1 cellular context compared by ENCODE assay signal in genomic region chr15:45548753-45549520, GRCh38.
A peak's percentile ranks its signal among the peaks of the same experiment; 100 is the strongest.
TF ChIP-seq lines count a peak whose summit lies in the region.

No MANE protein-coding gene starts in this region.

TF ChIP-seq in K562, 482 proteins besides CTCF, POLR2A, EP300 and RAD21 (continued from another document and continues in another):
- TF ChIP-seq FOXO4 (CRISPR knock-in tag; IDR thresholded peaks at IDR 0.05) (no peak), MAX (CRISPR knock-in tag; IDR thresholded peaks at IDR 0.05) (peak; percentile 83), ZNF3 (CRISPR knock-in tag; IDR thresholded peaks at IDR 0.05) (no peak), SAP30 (IDR thresholded peaks at IDR 0.05; ENCODE audit: borderline replicate concordance, insufficient read depth, low read depth, low read length, poor library complexity, severe bottlenecking) (no peak), ZNF217 (CRISPR knock-in tag; IDR thresholded peaks at IDR 0.05) (no peak), C11orf30 (IDR thresholded peaks at IDR 0.05; ENCODE audit: low read depth) (no peak), CREB3 (tag; conservative IDR thresholded peaks at IDR 0.05; ENCODE audit: low read depth) (peak; percentile 91), ARHGAP35 (IDR thresholded peaks at IDR 0.05; ENCODE audit: partially characterized antibody) (no peak), CBX5 (IDR thresholded peaks at IDR 0.05; ENCODE audit: borderline replicate concordance, low read depth) (no peak), PTBP1 (IDR thresholded peaks at IDR 0.05; ENCODE audit: low read depth, low read length) (no peak), ZNF449 (CRISPR knock-in tag; IDR thresholded peaks at IDR 0.05) (no peak), MEIS2 (IDR thresholded peaks at IDR 0.05; ENCODE audit: partially characterized antibody) (no peak), ZNF263 (CRISPR knock-in tag; IDR thresholded peaks at IDR 0.05; ENCODE audit: borderline replicate concordance) (no peak), ZNF717 (CRISPR knock-in tag; IDR thresholded peaks at IDR 0.05) (no peak), RBM25 (IDR thresholded peaks at IDR 0.05; ENCODE audit: low read depth, low read length, severe bottlenecking) (no peak), ZNF639 (CRISPR knock-in tag; conservative IDR thresholded peaks at IDR 0.05 in 1 of 2, IDR thresholded peaks at IDR 0.05 in 1 of 2) (peak in 1 of 2 experiments; percentile 83; a peak in 2 of 4 replicates), EP400 (IDR thresholded peaks at IDR 0.05) (peak; percentile 93), HCFC1 (IDR thresholded peaks at IDR 0.05; ENCODE audit: low read depth, low read length) (peak; percentile 46; the same call in 1 of the 2 replicates), RFX1 (IDR thresholded peaks at IDR 0.05) (no peak), TBL1XR1 (IDR thresholded peaks at IDR 0.05; ENCODE audit: low read length in 2 of 2) (0 out of 4 replicates have a peak, but pooled peaks of 1 of the 2 experiments have one; percentile 7), NFIC (IDR thresholded peaks at IDR 0.05) (no peak), ZNF592 (IDR thresholded peaks at IDR 0.05) (peak; percentile 80), ZNF699 (CRISPR knock-in tag; IDR thresholded peaks at IDR 0.05; ENCODE audit: insufficient replicate concordance) (no peak), SPI1 (IDR thresholded peaks at IDR 0.05; ENCODE audit: borderline replicate concordance, low read depth, low read length) (no peak), TAF7 (tag; IDR thresholded peaks at IDR 0.05) (peak; percentile 54; the same call in 1 of the 2 replicates), ZNF174 (CRISPR knock-in tag; IDR thresholded peaks at IDR 0.05) (no peak), PHTF2 (CRISPR knock-in tag; IDR thresholded peaks at IDR 0.05) (no peak), HNRNPLL (IDR thresholded peaks at IDR 0.05; ENCODE audit: low read depth, low read length, poor library complexity, severe bottlenecking) (no peak), FOXJ2 (tag; IDR thresholded peaks at IDR 0.05) (no peak), HOXB6 (CRISPR knock-in tag; IDR thresholded peaks at IDR 0.05; ENCODE audit: borderline replicate concordance) (no peak), TFAP4 (CRISPR knock-in tag; IDR thresholded peaks at IDR 0.05; ENCODE audit: borderline replicate concordance) (peak; percentile 67), ZBTB12 (CRISPR knock-in tag; IDR thresholded peaks at IDR 0.05) (peak; percentile 71), VEZF1 (CRISPR knock-in tag; IDR thresholded peaks at IDR 0.05) (peak; percentile 52), ETS1 (conservative IDR thresholded peaks at IDR 0.05; ENCODE audit: control insufficient read depth, low read depth, low read length) (no peak), DLX4 (CRISPR knock-in tag; IDR thresholded peaks at IDR 0.05) (no peak), NR1H2 (CRISPR knock-in tag; IDR thresholded peaks at IDR 0.05) (no peak), ZNF253 (CRISPR knock-in tag; conservative IDR thresholded peaks at IDR 0.05) (no peak), FOXK1 (CRISPR knock-in tag; IDR thresholded peaks at IDR 0.05; ENCODE audit: borderline replicate concordance) (no peak), ATF2 (CRISPR knock-in tag; IDR thresholded peaks at IDR 0.05) (no peak), MCM5 (IDR thresholded peaks at IDR 0.05; ENCODE audit: low read depth) (no peak), CBX8 (IDR thresholded peaks at IDR 0.05; ENCODE audit: borderline replicate concordance, extremely low read depth, low read depth, low read length, poor library complexity, severe bottlenecking) (no peak), CSDE1 (IDR thresholded peaks at IDR 0.05) (no peak), MTA1 (IDR thresholded peaks at IDR 0.05; ENCODE audit: borderline replicate concordance) (peak; percentile 75; the same call in 1 of the 2 replicates), NR2C1 (IDR thresholded peaks at IDR 0.05) (no peak), NR2C1 (tag; IDR thresholded peaks at IDR 0.05) (0 out of 2 replicates have a peak, but pooled peaks have one; percentile 26), ZNF584 (CRISPR knock-in tag; IDR thresholded peaks at IDR 0.05; ENCODE audit: low read depth) (no peak), ETV5 (CRISPR knock-in tag; IDR thresholded peaks at IDR 0.05; ENCODE audit: low read depth) (0 out of 2 replicates have a peak, but pooled peaks have one; percentile 24)
